ENCODE assay signal across 23 cellular contexts in the genomic region with DNA sequence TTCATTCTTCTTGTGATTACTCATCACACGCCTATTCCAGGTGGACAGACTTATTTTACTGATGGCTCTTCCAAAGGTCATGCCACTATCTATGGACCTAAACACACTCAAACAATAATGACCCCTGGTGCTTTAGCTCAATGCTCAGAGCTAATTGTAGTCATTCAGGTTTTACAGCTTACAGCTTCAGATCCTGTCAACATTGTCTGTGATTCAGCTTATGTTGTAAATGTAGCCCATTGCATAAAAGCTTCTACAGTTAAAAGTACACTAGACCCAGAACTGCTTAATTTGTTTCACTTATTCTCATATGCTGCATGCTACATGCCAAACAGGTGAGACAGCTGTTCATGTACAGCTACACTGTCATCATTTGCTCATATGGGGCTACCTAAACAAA. TPM values are rescaled to one million over a fixed set of nuclear protein-coding genes. Genes with fewer than 3 reads are reported as not detected.
DNase-seq lines count a peak whose midpoint lies in the region; ATAC-seq and TF ChIP-seq lines count a peak whose summit lies in the region.
"Had no signal": no experiment of that assay in that cellular context is flagged by ENCODE, and none has a peak within 500 bp of the region (broad histone marks: within the 10 kb centered on the region; RNA-seq: fewer than 3 reads in every experiment).

No MANE protein-coding gene starts in this region.

- H2AK9ac ChIP-seq in IMR-90 (replicated peaks; ENCODE audit: low read depth, low read length, poor library complexity), result no peak overlapping the region

- H3K14ac ChIP-seq in IMR-90 (replicated peaks; ENCODE audit: low read depth, low read length), result no peak overlapping the region

- peak overlapping the region; percentile 38; the same call in 1 of the 2 replicates for H2BK20ac ChIP-seq in IMR-90 (ENCODE audit: low read depth, low read length)

- POLR2A ChIA-PET in IMR-90 (lab: Charles Lee; ENCODE audit: unreplicated experiment), result no interaction called here

- peak overlapping the region in 1 of 2 experiments; percentile 16; a peak in 1 of 4 replicates for H4K8ac ChIP-seq in IMR-90 (ENCODE audit: low read depth in 2 of 2, low read length in 2 of 2)

- dilution Hi-C loops in IMR-90 (cut with HindIII; ENCODE audit: low sequenced_read_pairs, unreplicated experiment), result no loop called here

- CTCF ChIA-PET in IMR-90 (lab: Yijun Ruan, JAX), result no interaction called here

- no peak overlapping the region for H3K56ac ChIP-seq in IMR-90 (ENCODE audit: extremely low read depth, insufficient read depth, low read length)

- H3K36me3 ChIP-seq in IMR-90 (ENCODE audit: control insufficient read depth, insufficient read depth, low read length) (no peaks in the 10 kb centered on the region), mucosa of rectum (ENCODE audit: control insufficient read depth in 2 of 2, insufficient read depth in 2 of 2, low read length in 2 of 2) (no peaks in the 10 kb centered on the region), body of pancreas (replicated peaks in 1 of 2; ENCODE audit: insufficient read depth in 1 of 2, low read depth in 2 of 2) (no peaks in the 10 kb centered on the region), brain microvascular endothelial cell (replicated peaks) (no peaks in the 10 kb centered on the region)
- H3K36me3 ChIP-seq: left ventricle myocardium inferior, prostate gland had no signal

- H2AFZ ChIP-seq in IMR-90 (replicated peaks; ENCODE audit: low read length, poor library complexity), result no peak overlapping the region

- peak overlapping the region; percentile 45 for H2BK5ac ChIP-seq in IMR-90 (ENCODE audit: low read depth, low read length, poor library complexity, severe bottlenecking)

- WGBS in IMR-90 (ENCODE audit: extremely low coverage in 2 of 2, insufficient read length in 1 of 2), 2 experiments, result no CpG with 5 or more reads among the region's 1 CpG
- WGBS in body of pancreas, 2 donors, result 76 to 100% methylated on average over 1 of the region's 1 CpG

- H2BK15ac ChIP-seq in IMR-90 (ENCODE audit: low read depth, low read length), result no peak overlapping the region

- peaks cover 29% of the 10 kb centered on the region for H3K9me1 ChIP-seq in IMR-90 (ENCODE audit: insufficient read depth, low read length)

- H3K79me1 ChIP-seq in IMR-90 (ENCODE audit: low read depth in 1 of 2, low read length in 2 of 2), result no peaks in the 10 kb centered on the region; a peak in 1 of 4 replicates

- no peak overlapping the region for H4K91ac ChIP-seq in IMR-90 (ENCODE audit: insufficient read depth, low read depth, low read length)

- TF ChIP-seq RAD21 in IMR-90 (IDR thresholded peaks at IDR 0.05; ENCODE audit: low read length), result no peak

- DNase-seq in DMS53 treated with DMSO at 0.1 percent for 48 hours (lab: John Stamatoyannopoulos, UW; ENCODE audit: unreplicated experiment) (peak; percentile 5), IMR-90 (peak; percentile 54), amniotic epithelial cell (ENCODE audit: low read depth) (peak; percentile 64), body of pancreas (no peak), GM10266 (ENCODE audit: extremely low spot score) (no peak), NCI-H1694 (lab: John Stamatoyannopoulos, UW) (no peak), brain microvascular endothelial cell (no peak)
- DNase-seq: activated CD4-positive, alpha-beta T cell treated with anti-CD3 and anti-CD28 coated beads for 1 hour; activated CD8-positive, alpha-beta T cell treated with anti-CD3 and anti-CD28 coated beads, Interleukin-2, amount 10 ng/mL, durations not matched to agents 7 days and 5 days; activated gamma-delta T cell treated with Interleukin-2 at 50 U/mL for 16 hours; activated T-cell treated with anti-CD3 and anti-CD28 coated beads, Interleukin-2, amount 50 U/mL, for 1 hour; DMS 273 treated with DMSO at 0.1 percent for 48 hours; left ventricle myocardium inferior; NCI-H1092 treated with DMSO at 0.1 percent for 48 hours; NCI-H2081; NCI-H526 treated with DMSO at 0.1 percent for 48 hours; Right ventricle myocardium superior; stimulated activated CD4-positive, alpha-beta T cell treated with anti-CD3 and anti-CD28 coated beads, Interleukin-1b, Interleukin-23, amount 100 ng/mL, for 48 hours had no signal

- BruUV-seq in IMR-90 (replicated peaks; lab: Mats Ljungman, UMichigan), result no TSS peak

- H2BK120ac ChIP-seq in IMR-90 (ENCODE audit: low read depth, low read length), result 0 out of 2 replicates have a peak overlapping the region, but pooled peaks have one; percentile 2

- ATAC-seq in IMR-90 (ENCODE audit: low read depth) (no peak), body of pancreas (no peak)
- ATAC-seq: activated CD8-positive, alpha-beta T cell treated with anti-CD3 and anti-CD28 coated beads, Interleukin-2, amount 10 ng/mL, durations not matched to agents 7 days and 5 days; GM12878; HCT116; stimulated activated effector memory CD8-positive, alpha-beta T cell treated with anti-CD3 and anti-CD28 coated beads, Interleukin-12 subunit alpha, Interleukin-12 subunit beta, amount 100 ng/mL, for 72 hours had no signal

- H3K4me2 ChIP-seq in IMR-90 (ENCODE audit: low read depth, low read length), result no peak overlapping the region

- intact Hi-C loops in IMR-90 (cut with micrococcal nuclease) (no loop called here), body of pancreas (cut with DNase I) (no loop called here)

- TF ChIP-seq POLR2A in IMR-90 (IDR thresholded peaks at IDR 0.05; ENCODE audit: low read depth, low read length), result no peak
- TF ChIP-seq POLR2A in body of pancreas (IDR thresholded peaks at IDR 0.05), result no peak

- no peak overlapping the region for H2AK5ac ChIP-seq in IMR-90 (ENCODE audit: low read depth, low read length)

- H3K18ac ChIP-seq in IMR-90 (ENCODE audit: low read depth, low read length), result no peak overlapping the region; the same call in 1 of the 2 replicates

- H3K9me3 ChIP-seq in IMR-90 (ENCODE audit: control insufficient read depth, insufficient read depth, low read length), result no peaks in the 10 kb centered on the region
- no peaks in the 10 kb centered on the region for H3K9me3 ChIP-seq in mucosa of rectum (ENCODE audit: control insufficient read depth in 2 of 2, low read length in 2 of 2)
- no peaks in the 10 kb centered on the region for H3K9me3 ChIP-seq in body of pancreas
- H3K9me3 ChIP-seq: left ventricle myocardium inferior, prostate gland had no signal

- in situ Hi-C loops in IMR-90 (cut with MboI; ENCODE audit: low sequenced_read_pairs), result no loop called here
- in situ Hi-C loops in brain microvascular endothelial cell (cut with HindIII; ENCODE audit: low pct_ligation_motif_present, low sequenced_read_pairs), result no loop called here

- no peak overlapping the region for H4K5ac ChIP-seq in IMR-90 (ENCODE audit: low read depth, low read length)

- H3K9ac ChIP-seq in IMR-90 (ENCODE audit: low read depth, low read length), result no peak overlapping the region
- H3K9ac ChIP-seq in mucosa of rectum (ENCODE audit: low read depth in 1 of 2, low read length in 2 of 2), result no peak overlapping the region

- H3K4ac ChIP-seq in IMR-90 (ENCODE audit: low read depth, low read length), result no peak overlapping the region

- no peak overlapping the region for H3K23ac ChIP-seq in IMR-90 (ENCODE audit: low read depth, low read length)

- no peak for TF ChIP-seq CTCF in IMR-90 (conservative IDR thresholded peaks at IDR 0.05; ENCODE audit: low read depth, low read length)
- no peak for TF ChIP-seq CTCF in body of pancreas (IDR thresholded peaks at IDR 0.05)
- no peak for TF ChIP-seq CTCF in GM10266 (IDR thresholded peaks at IDR 0.05; ENCODE audit: control insufficient read depth, insufficient read depth, low read depth, missing control alignments)
- TF ChIP-seq CTCF in brain microvascular endothelial cell (IDR thresholded peaks at IDR 0.05; ENCODE audit: low read depth, low read length, missing control alignments), result no peak

- H3K27ac ChIP-seq in IMR-90 (ENCODE audit: insufficient read depth, low read length) (0 out of 2 replicates have a peak overlapping the region, but pooled peaks have one; percentile 23), mucosa of rectum (ENCODE audit: low read depth in 2 of 2, low read length in 2 of 2) (peak overlapping the region; percentile 48 to 52), body of pancreas (no peak overlapping the region), brain microvascular endothelial cell (no peak overlapping the region)
- H3K27ac ChIP-seq: left ventricle myocardium inferior had no signal

- H3K4me3 ChIP-seq in IMR-90 (ENCODE audit: insufficient read depth, low read depth, low read length), result no peak overlapping the region
- H3K4me3 ChIP-seq in mucosa of rectum (ENCODE audit: low read length in 2 of 2), result no peak overlapping the region
- H3K4me3 ChIP-seq in body of pancreas, result no peak overlapping the region
- H3K4me3 ChIP-seq in brain microvascular endothelial cell (ENCODE audit: low read depth, low read length), result no peak overlapping the region
- H3K4me3 ChIP-seq: GM12878, left ventricle myocardium inferior, prostate gland had no signal

- 0 out of 2 replicates have a peak, but pooled peaks cover 3% of the 10 kb centered on the region for H4K20me1 ChIP-seq in IMR-90 (ENCODE audit: insufficient read depth, low read length)

- H3K27me3 ChIP-seq in IMR-90 (ENCODE audit: control insufficient read depth, insufficient read depth, low read length) (no peaks in the 10 kb centered on the region), mucosa of rectum (ENCODE audit: control insufficient read depth in 2 of 2, insufficient read depth in 2 of 2, low read length in 2 of 2) (no peaks in the 10 kb centered on the region), body of pancreas (no peaks in the 10 kb centered on the region), brain microvascular endothelial cell (replicated peaks) (no peaks in the 10 kb centered on the region)

- H3K4me1 ChIP-seq in IMR-90 (ENCODE audit: control insufficient read depth, insufficient read depth, low read length) (peaks cover 38% of the 10 kb centered on the region), mucosa of rectum (ENCODE audit: control insufficient read depth in 2 of 2, insufficient read depth in 2 of 2, low read length in 2 of 2) (peaks cover 32 to 36% of the 10 kb centered on the region in 2 donors), body of pancreas (no peaks in the 10 kb centered on the region)
- H3K4me1 ChIP-seq: prostate gland had no signal

TF ChIP-seq in IMR-90, 13 proteins besides CTCF, POLR2A, EP300 and RAD21 (continues in another document):
- 0 out of 2 replicates have a peak, but pooled peaks have one; percentile 19 for TF ChIP-seq CEBPB (IDR thresholded peaks at IDR 0.05; ENCODE audit: low read depth, low read length)

RNA-seq across cellular contexts. Expression of a gene that starts 49.2 kb away (rescaled TPM):
- total RNA-seq in IMR-90 (2012; rRNA removed) (3.4 and 14.2 TPM in 2 replicates), body of pancreas (1 to 10 TPM; 5.3 to 6.0 TPM)
- 10.0 and 11.5 TPM in 2 replicates for polyA plus RNA-seq in IMR-90 (2012; rRNA removed)
- polyA plus RNA-seq in IMR-90 (2012; cell fraction: cytosol; rRNA removed), result 0.87 and 1.00 TPM in 2 replicates
- 0.20 and 1.8 TPM in 2 replicates for polyA plus RNA-seq in IMR-90 (2012; cell fraction: nucleus; rRNA removed; ENCODE audit: low replicate concordance)

RNA-seq across cellular contexts. Expression of a gene that starts 49.5 kb away (rescaled TPM):
- total RNA-seq in IMR-90 (2012; rRNA removed) (40.5 and 48.8 TPM in 2 replicates), body of pancreas (10 to 100 TPM; 33.2 to 34.9 TPM)
- polyA plus RNA-seq in IMR-90 (2012; rRNA removed), result 27.6 and 30.9 TPM in 2 replicates
- 17.6 and 18.4 TPM in 2 replicates for polyA plus RNA-seq in IMR-90 (2012; cell fraction: cytosol; rRNA removed)
- 62.0 and 94.0 TPM in 2 replicates for polyA plus RNA-seq in IMR-90 (2012; cell fraction: nucleus; rRNA removed; ENCODE audit: low replicate concordance)

Comparison
In these comparisons a context has a peak if more than half of its experiments do, and no peak if none do; other contexts are left out.
1. DNase-seq: peak in DMS53 treated with DMSO at 0.1 percent for 48 hours (single experiment), IMR-90 (single experiment) and amniotic epithelial cell (single experiment); none in body of pancreas (0 of 4), GM10266 (single experiment), NCI-H1694 (single experiment) and brain microvascular endothelial cell (single experiment).
2. H3K27ac ChIP-seq: peak in IMR-90 (single experiment) and mucosa of rectum (2 of 2); none in body of pancreas (0 of 4) and brain microvascular endothelial cell (single experiment).